ENCODE assay signal across 10 cellular contexts in genomic region chr5:80204808-80205614, GRCh38. TPM values are rescaled to one million over a fixed set of nuclear protein-coding genes. Genes with fewer than 3 reads are reported as not detected.
DNase-seq lines count a peak whose midpoint lies in the region; ATAC-seq and TF ChIP-seq lines count a peak whose summit lies in the region.
"Had no signal": no experiment of that assay in that cellular context is flagged by ENCODE, and none has a peak within 500 bp of the region (broad histone marks: within the 10 kb centered on the region; RNA-seq: fewer than 3 reads in every experiment).

No MANE protein-coding gene starts in this region.

- TF ChIP-seq CTCF in tibial nerve (IDR thresholded peaks at IDR 0.05) (no peak), breast epithelium (IDR thresholded peaks at IDR 0.05) (no peak)

- H3K4me3 Mint-ChIP-seq in activated CD8-positive, alpha-beta memory T cell treated with anti-CD3 and anti-CD28 coated beads, Interleukin-2, amount 10 ng/mL, durations not matched to agents 7 days and 5 days: no peak overlapping the region
- no peak overlapping the region for H3K4me3 Mint-ChIP-seq in activated T-helper 2 cell treated with anti-CD3 and anti-CD28 coated beads, Interferon-gamma antibody, Interleukin-2, Interleukin-4, amounts not matched to agents 10 μg/mL and 5 μg/mL and 100 μg/mL, durations not matched to agents 14 hours and 24 hours and 36 hours (ENCODE audit: low read depth)
- H3K4me3 Mint-ChIP-seq: natural killer cell had no signal

- H3K27me3 ChIP-seq in tibial nerve: no peaks in the 10 kb centered on the region
- no peaks in the 10 kb centered on the region for H3K27me3 ChIP-seq in breast epithelium

- no peaks in the 10 kb centered on the region for H3K27me3 Mint-ChIP-seq in activated CD8-positive, alpha-beta memory T cell treated with anti-CD3 and anti-CD28 coated beads, Interleukin-2, amount 10 ng/mL, durations not matched to agents 7 days and 5 days
- no peaks in the 10 kb centered on the region for H3K27me3 Mint-ChIP-seq in activated T-helper 2 cell treated with anti-CD3 and anti-CD28 coated beads, Interferon-gamma antibody, Interleukin-2, Interleukin-4, amounts not matched to agents 10 μg/mL and 5 μg/mL and 100 μg/mL, durations not matched to agents 14 hours and 24 hours and 36 hours (ENCODE audit: low read depth)

- H3K9me3 Mint-ChIP-seq in activated CD8-positive, alpha-beta memory T cell treated with anti-CD3 and anti-CD28 coated beads, Interleukin-2, amount 10 ng/mL, durations not matched to agents 7 days and 5 days (ENCODE audit: low read depth): peaks cover 2% of the 10 kb centered on the region
- H3K9me3 Mint-ChIP-seq in activated T-helper 2 cell treated with anti-CD3 and anti-CD28 coated beads, Interferon-gamma antibody, Interleukin-2, Interleukin-4, amounts not matched to agents 10 μg/mL and 5 μg/mL and 100 μg/mL, durations not matched to agents 14 hours and 24 hours and 36 hours: no peaks in the 10 kb centered on the region
- H3K9me3 Mint-ChIP-seq: natural killer cell had no signal

- peaks cover 4 to 69% (median 26%) of the 10 kb centered on the region in 4 donors for H3K4me1 ChIP-seq in tibial nerve
- H3K4me1 ChIP-seq in breast epithelium: no peaks in the 10 kb centered on the region

- H3K36me3 ChIP-seq in tibial nerve (peaks cover 0 to 22% (median 0%) of the 10 kb centered on the region in 3 donors), breast epithelium (no peaks in the 10 kb centered on the region)

- peaks cover 34% of the 10 kb centered on the region for H3K4me1 Mint-ChIP-seq in activated CD8-positive, alpha-beta memory T cell treated with anti-CD3 and anti-CD28 coated beads, Interleukin-2, amount 10 ng/mL, durations not matched to agents 7 days and 5 days
- peaks cover 51% of the 10 kb centered on the region for H3K4me1 Mint-ChIP-seq in activated T-helper 2 cell treated with anti-CD3 and anti-CD28 coated beads, Interferon-gamma antibody, Interleukin-2, Interleukin-4, amounts not matched to agents 10 μg/mL and 5 μg/mL and 100 μg/mL, durations not matched to agents 14 hours and 24 hours and 36 hours (ENCODE audit: low read depth)

- H3K27ac ChIP-seq in tibial nerve (peak overlapping the region; percentile 56 to 85 (median 69)), breast epithelium (no peak overlapping the region)

- intact Hi-C loops in activated T-helper 2 cell treated with anti-CD3 and anti-CD28 coated beads, Interferon-gamma antibody, Interleukin-2, Interleukin-4, amounts not matched to agents 10 μg/mL and 5 μg/mL and 100 μg/mL, durations not matched to agents 14 hours and 24 hours and 36 hours (cut with micrococcal nuclease): no loop called here
- intact Hi-C loops in breast epithelium (cut with DNase I; ENCODE audit: low total_unique reads): loop anchor here (5.0 kb wide), 1 partner anchor 203 kb away; no protein-coding TSS in a partner anchor

- WGBS in tibial nerve, 2 donors: 47 to 50% methylated on average over 10 of the region's 10 CpGs

- no peak for ATAC-seq in activated CD8-positive, alpha-beta memory T cell treated with anti-CD3 and anti-CD28 coated beads, Interleukin-2, amount 10 ng/mL, durations not matched to agents 7 days and 5 days

- DNase-seq in activated CD8-positive, alpha-beta memory T cell treated with anti-CD3 and anti-CD28 coated beads, Interleukin-2, amount 10 ng/mL, durations not matched to agents 7 days and 5 days: no peak
- no peak for DNase-seq in activated CD8-positive, alpha-beta memory T cell treated with anti-CD3 and anti-CD28 coated beads, Interleukin-2, amount 50 U/mL, for 4 hours
- DNase-seq in activated T-helper 2 cell treated with anti-CD3 and anti-CD28 coated beads, Interferon-gamma antibody, Interleukin-2, Interleukin-4, amounts not matched to agents 10 μg/mL and 5 μg/mL and 100 μg/mL, durations not matched to agents 14 hours and 24 hours and 36 hours (ENCODE audit: low spot score): no peak
- DNase-seq in islet precursor cell: peak; percentile 94
- no peak for DNase-seq in tibial nerve (ENCODE audit: low spot score in 2 of 2)
- no peak for DNase-seq in cerebellar nuclear complex (lab: John Stamatoyannopoulos, UW)
- DNase-seq in SHP77 (lab: John Stamatoyannopoulos, UW): no peak
- no peak for DNase-seq in breast epithelium (ENCODE audit: low spot score in 2 of 2)
- DNase-seq: natural killer cell, NCI-H524 had no signal

- H3K4me3 ChIP-seq in tibial nerve (no peak overlapping the region), breast epithelium (no peak overlapping the region)

- no peak for TF ChIP-seq EP300 in tibial nerve (IDR thresholded peaks at IDR 0.05)

- TF ChIP-seq POLR2A in tibial nerve (IDR thresholded peaks at IDR 0.05) (no peak), breast epithelium (IDR thresholded peaks at IDR 0.05) (no peak)

- H3K9me3 ChIP-seq in tibial nerve: no peaks in the 10 kb centered on the region
- H3K9me3 ChIP-seq in breast epithelium: no peaks in the 10 kb centered on the region

- CTCF ChIA-PET in activated CD8-positive, alpha-beta memory T cell treated with anti-CD3 and anti-CD28 coated beads, Interleukin-2, amount 10 ng/mL, durations not matched to agents 7 days and 5 days (lab: Charles Lee): interaction anchor here (0.6 to 3.6 kb wide), 6 partner anchors 7 to 113 kb away, joined by 3 to 17 read pairs (median 3); no protein-coding TSS in a partner anchor

- peaks cover 52% of the 10 kb centered on the region for H3K36me3 Mint-ChIP-seq in activated CD8-positive, alpha-beta memory T cell treated with anti-CD3 and anti-CD28 coated beads, Interleukin-2, amount 10 ng/mL, durations not matched to agents 7 days and 5 days
- peaks cover 42% of the 10 kb centered on the region for H3K36me3 Mint-ChIP-seq in activated T-helper 2 cell treated with anti-CD3 and anti-CD28 coated beads, Interferon-gamma antibody, Interleukin-2, Interleukin-4, amounts not matched to agents 10 μg/mL and 5 μg/mL and 100 μg/mL, durations not matched to agents 14 hours and 24 hours and 36 hours (ENCODE audit: low read depth)
- H3K36me3 Mint-ChIP-seq: natural killer cell had no signal

- peak overlapping the region; percentile 17 for H3K27ac Mint-ChIP-seq in activated CD8-positive, alpha-beta memory T cell treated with anti-CD3 and anti-CD28 coated beads, Interleukin-2, amount 10 ng/mL, durations not matched to agents 7 days and 5 days
- peak overlapping the region; percentile 50 for H3K27ac Mint-ChIP-seq in activated T-helper 2 cell treated with anti-CD3 and anti-CD28 coated beads, Interferon-gamma antibody, Interleukin-2, Interleukin-4, amounts not matched to agents 10 μg/mL and 5 μg/mL and 100 μg/mL, durations not matched to agents 14 hours and 24 hours and 36 hours

RNA-seq across cellular contexts. Expression of gene SERINC5, which starts 50.8 kb away (rescaled TPM):
- 10 to 100 TPM; 26.8 to 38.0 TPM for total RNA-seq in activated CD8-positive, alpha-beta memory T cell treated with anti-CD3 and anti-CD28 coated beads, Interleukin-2, amount 10 ng/mL, durations not matched to agents 7 days and 5 days
- total RNA-seq in activated T-helper 2 cell treated with anti-CD3 and anti-CD28 coated beads, Interferon-gamma antibody, Interleukin-2, Interleukin-4, amounts not matched to agents 10 μg/mL and 5 μg/mL and 100 μg/mL, durations not matched to agents 14 hours and 24 hours and 36 hours: 18.9 and 19.0 TPM in 2 replicates
- total RNA-seq in tibial nerve (10 to 100 TPM; 29.1 to 35.8 (median 32.3) TPM), breast epithelium (10 to 100 TPM; 12.6 to 32.9 (median 28.5) TPM)

Comparison
In these comparisons a context has a peak if more than half of its experiments do, and no peak if none do; other contexts are left out.
1. H3K27ac ChIP-seq: peak in tibial nerve (4 of 4); none in breast epithelium (0 of 2).